Comparison of ENCODE assay signal across 17 cellular contexts in genomic region chr1:110749960-110750359, GRCh38.
DNase-seq lines count a peak whose midpoint lies in the region; ATAC-seq and TF ChIP-seq lines count a peak whose summit lies in the region.
"Had no signal": no experiment of that assay in that cellular context is flagged by ENCODE, and none has a peak within 500 bp of the region (broad histone marks: within the 10 kb centered on the region; RNA-seq: fewer than 3 reads in every experiment).

No MANE protein-coding gene starts in this region.

- H3K27me3 ChIP-seq in body of pancreas, result no peaks in the 10 kb centered on the region

- no peak for TF ChIP-seq POLR2A in body of pancreas (IDR thresholded peaks at IDR 0.05)

- no peak overlapping the region for H3K4me3 ChIP-seq in body of pancreas
- H3K4me3 ChIP-seq: GM23248, PC-9 had no signal

- peaks cover 22% of the 10 kb centered on the region for H3K27me3 Mint-ChIP-seq in type B pancreatic cell

- no peak overlapping the region for H3K27ac ChIP-seq in body of pancreas
- H3K27ac ChIP-seq: GM23248, PC-9 had no signal

- H3K4me3 Mint-ChIP-seq in type B pancreatic cell, result no peak overlapping the region

- H3K27ac Mint-ChIP-seq in type B pancreatic cell, result peak overlapping the region; percentile 9
- H3K27ac Mint-ChIP-seq: CD14-positive monocyte had no signal

- H3K4me1 ChIP-seq in body of pancreas, result no peaks in the 10 kb centered on the region

- no peaks in the 10 kb centered on the region for H3K9me3 ChIP-seq in body of pancreas
- H3K9me3 ChIP-seq: SK-N-SH had no signal

- intact Hi-C loops in body of pancreas (cut with DNase I), result no loop called here

- ATAC-seq in body of pancreas, result peak; percentile 38
- no peak for ATAC-seq in GM18870 (IDR thresholded peaks at IDR 0.05; ENCODE audit: unreplicated experiment)

- 40 to 43% methylated on average over 4 of the region's 4 CpGs for WGBS in body of pancreas, 2 donors

- no peaks in the 10 kb centered on the region for H3K36me3 Mint-ChIP-seq in type B pancreatic cell
- H3K36me3 Mint-ChIP-seq: CD14-positive monocyte had no signal

- no peaks in the 10 kb centered on the region for H3K4me1 Mint-ChIP-seq in type B pancreatic cell (ENCODE audit: unreplicated experiment)
- H3K4me1 Mint-ChIP-seq: CD14-positive monocyte had no signal

- H3K9me3 Mint-ChIP-seq in type B pancreatic cell, result no peaks in the 10 kb centered on the region

- TF ChIP-seq CTCF in body of pancreas (IDR thresholded peaks at IDR 0.05) (no peak), type B pancreatic cell (conservative IDR thresholded peaks at IDR 0.05) (no peak)

- H3K36me3 ChIP-seq in body of pancreas (replicated peaks in 1 of 2; ENCODE audit: insufficient read depth in 1 of 2, low read depth in 2 of 2), result no peaks in the 10 kb centered on the region

- DNase-seq in NCI-H82 (lab: John Stamatoyannopoulos, UW) (peak; percentile 65), NCI-H82 treated with DMSO at 0.1 percent for 48 hours (lab: John Stamatoyannopoulos, UW; ENCODE audit: unreplicated experiment) (no peak), NCI-H510A (lab: John Stamatoyannopoulos, UW) (peak; percentile 35), body of pancreas (peak in 2 of 4 donors; percentile 11 to 12), type B pancreatic cell (ENCODE audit: extremely low spot score, unreplicated experiment) (no peak), NCI-H2029 (lab: John Stamatoyannopoulos, UW) (no peak), hepatic stellate cell (ENCODE audit: low spot score) (no peak)
- DNase-seq: DMS79, GM23248, KBM-7, NCI-H187 treated with DMSO at 0.1 percent for 48 hours, NCI-H526, PC-9, SK-N-SH, T-helper 1 cell had no signal

Comparison
In these comparisons a context has a peak if more than half of its experiments do, and no peak if none do; other contexts are left out.
1. DNase-seq: peak in NCI-H82 (single experiment) and NCI-H510A (single experiment); none in NCI-H82 treated with DMSO at 0.1 percent for 48 hours (single experiment), type B pancreatic cell (single experiment), NCI-H2029 (single experiment) and hepatic stellate cell (single experiment).